ENCODE assay signal across 8 cellular contexts in the genomic region with DNA sequence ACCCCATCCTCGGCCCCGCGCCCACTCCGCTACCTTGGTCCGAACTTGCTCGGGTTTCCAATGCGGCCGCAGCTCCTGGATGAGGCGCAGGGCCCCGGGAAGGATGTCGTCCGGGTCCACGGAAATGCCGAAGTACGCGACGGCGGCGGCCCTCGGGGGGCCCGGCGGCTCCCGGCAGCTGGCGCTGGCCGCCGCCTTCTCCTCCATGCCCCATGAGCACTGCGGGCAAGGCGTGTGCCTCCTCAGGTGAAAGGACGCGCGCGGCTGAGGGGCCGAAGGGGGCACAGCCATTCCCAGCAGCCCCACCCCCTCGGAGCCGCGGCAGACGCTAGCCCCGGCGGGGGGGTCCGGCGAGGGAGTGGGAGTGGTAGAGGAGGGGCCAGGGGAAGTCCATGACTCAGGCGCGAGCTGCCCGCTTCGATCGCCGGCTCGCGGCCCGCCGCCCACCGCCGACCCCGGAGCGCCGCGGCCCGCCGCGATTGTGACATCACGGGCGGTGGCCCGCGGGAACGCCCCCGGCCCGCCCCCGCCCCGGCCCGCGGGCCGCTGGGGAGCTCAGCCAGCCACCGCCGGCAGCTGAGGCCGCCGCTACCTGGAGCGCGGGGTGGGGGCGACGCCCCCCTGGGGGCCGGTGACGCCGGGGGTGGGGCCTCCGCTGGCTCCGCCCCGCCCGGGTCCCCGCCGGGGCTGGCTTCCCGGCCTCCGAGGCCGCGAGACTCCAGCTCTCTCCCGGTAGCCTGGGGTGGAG. TPM values are rescaled to one million over a fixed set of nuclear protein-coding genes. Genes with fewer than 3 reads are reported as not detected.
DNase-seq lines count a peak whose midpoint lies in the region; ATAC-seq and TF ChIP-seq lines count a peak whose summit lies in the region.

A gene with protein sequence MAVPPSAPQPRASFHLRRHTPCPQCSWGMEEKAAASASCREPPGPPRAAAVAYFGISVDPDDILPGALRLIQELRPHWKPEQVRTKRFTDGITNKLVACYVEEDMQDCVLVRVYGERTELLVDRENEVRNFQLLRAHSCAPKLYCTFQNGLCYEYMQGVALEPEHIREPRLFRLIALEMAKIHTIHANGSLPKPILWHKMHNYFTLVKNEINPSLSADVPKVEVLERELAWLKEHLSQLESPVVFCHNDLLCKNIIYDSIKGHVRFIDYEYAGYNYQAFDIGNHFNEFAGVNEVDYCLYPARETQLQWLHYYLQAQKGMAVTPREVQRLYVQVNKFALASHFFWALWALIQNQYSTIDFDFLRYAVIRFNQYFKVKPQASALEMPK (minus strand): TSS at position 483 of the 748 bp plus-strand sequence. CDS start 192 bp downstream, at position 291.

- intact Hi-C loops in activated B cell treated with CpG ODN at 0.5 μM for 24 hours (cut with micrococcal nuclease) (no loop called here), left colon (cut with DNase I, micrococcal nuclease) (no loop called here)

- H3K9me3 Mint-ChIP-seq in activated B cell treated with CpG ODN at 0.5 μM for 24 hours (no peaks in the 10 kb centered on the region), chondrocyte (ENCODE audit: low read depth) (no peaks in the 10 kb centered on the region)

- POLR2A ChIA-PET in activated B cell treated with CpG ODN at 0.5 μM for 24 hours (lab: Charles Lee): no interaction called here

- no peak for TF ChIP-seq POLR2A in NB4 (IDR thresholded peaks at IDR 0.05; ENCODE audit: extremely low read depth, insufficient read length)

- peak; percentile 83 for ATAC-seq in activated B cell treated with CpG ODN at 0.5 μM for 24 hours (ENCODE audit: low read depth)
- ATAC-seq in left colon: peak; percentile 62
- ATAC-seq in HG02852 (IDR thresholded peaks at IDR 0.05; ENCODE audit: unreplicated experiment): no peak

- DNase-seq in COLO668 (lab: John Stamatoyannopoulos, UW; ENCODE audit: unreplicated experiment): peak; percentile 68
- DNase-seq in NB4 (ENCODE audit: low read depth): peak; percentile 46
- DNase-seq in activated B cell treated with CpG ODN at 0.5 μM for 24 hours: peak; percentile 59
- DNase-seq in chondrocyte (ENCODE audit: low spot score): peak; percentile 76
- peak; percentile 42 for DNase-seq in left colon
- DNase-seq in stimulated activated CD4-positive, alpha-beta T cell treated with anti-CD3 and anti-CD28 coated beads, Interleukin-2, amount 100 ng/mL, for 24 hours: peak; percentile 48 to 52
- no peak for DNase-seq in KG1 (lab: John Stamatoyannopoulos, UW)

- H3K4me3 Mint-ChIP-seq in activated B cell treated with CpG ODN at 0.5 μM for 24 hours: peak within 1 kb of the TSS; percentile 71
- H3K4me3 Mint-ChIP-seq in chondrocyte (ENCODE audit: unreplicated experiment): peak within 1 kb of the TSS; percentile 71

- CTCF ChIA-PET in activated B cell treated with CpG ODN at 0.5 μM for 24 hours (lab: Charles Lee): interaction anchor here (0.5 kb wide), 1 partner anchor 1432 kb away, joined by 4 read pairs; no protein-coding TSS in a partner anchor

- H3K27me3 Mint-ChIP-seq in activated B cell treated with CpG ODN at 0.5 μM for 24 hours: peaks cover 23% of the 10 kb centered on the region
- H3K27me3 Mint-ChIP-seq in chondrocyte (ENCODE audit: low read depth): peaks cover 2% of the 10 kb centered on the region

- no peak within 1 kb of the TSS for H3K27ac Mint-ChIP-seq in activated B cell treated with CpG ODN at 0.5 μM for 24 hours
- peak within 1 kb of the TSS; percentile 49 for H3K27ac Mint-ChIP-seq in chondrocyte (ENCODE audit: unreplicated experiment)

- TF ChIP-seq CTCF in NB4 (IDR thresholded peaks at IDR 0.05; ENCODE audit: low read depth, low read length) (no peak), activated B cell treated with CpG ODN at 0.5 μM for 24 hours (IDR thresholded peaks at IDR 0.05) (no peak), chondrocyte (IDR thresholded peaks at IDR 0.05) (no peak)

- H3K36me3 Mint-ChIP-seq in activated B cell treated with CpG ODN at 0.5 μM for 24 hours (ENCODE audit: low read depth) (no peaks in the 10 kb centered on the region), chondrocyte (ENCODE audit: low read depth) (no peaks in the 10 kb centered on the region)

- H3K4me1 Mint-ChIP-seq in activated B cell treated with CpG ODN at 0.5 μM for 24 hours (peaks cover 2% of the 10 kb centered on the region), chondrocyte (ENCODE audit: low read depth) (peaks cover 15% of the 10 kb centered on the region)

- no peak within 1 kb of the TSS for H3K4me3 ChIP-seq in NB4 (ENCODE audit: low read depth, low read length)

RNA-seq across cellular contexts. Expression of the gene that starts here (rescaled TPM):
- total RNA-seq in activated B cell treated with CpG ODN at 0.5 μM for 24 hours: 0.16 and 0.44 TPM in 2 replicates
- total RNA-seq in chondrocyte: 10.2 to 30.2 TPM (median 10.5 TPM) in 3 replicates
- 1 to 10 TPM; 1.6 to 1.7 TPM for total RNA-seq in left colon

Comparison
In these comparisons a context has a peak if more than half of its experiments do, and no peak if none do; other contexts are left out.
1. Peak in DNase-seq and ATAC-seq in activated B cell treated with CpG ODN at 0.5 μM for 24 hours; RNA of the gene not detected or under 1 TPM.